14 cellular contexts compared by ENCODE assay signal in the genomic region with DNA sequence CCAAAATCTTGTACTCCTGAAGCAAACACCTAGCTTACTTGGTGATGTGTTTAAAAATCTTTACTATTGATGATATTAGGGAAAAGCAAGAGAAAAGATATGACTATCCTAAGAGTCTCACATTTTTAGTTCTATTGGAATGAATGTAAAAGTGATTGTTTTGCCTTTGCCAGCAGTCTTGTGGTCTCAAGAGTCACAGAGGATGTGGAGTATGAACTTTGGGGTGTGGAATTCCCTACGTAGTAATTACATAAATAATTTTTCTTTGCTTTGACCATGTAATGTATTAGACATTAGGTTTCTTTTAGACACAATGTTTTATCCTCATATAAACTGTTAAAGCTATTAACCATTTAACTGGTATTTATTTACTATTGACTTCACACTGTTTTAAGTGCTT.
"Had no signal": no experiment of that assay in that cellular context is flagged by ENCODE, and none has a peak within 500 bp of the region (broad histone marks: within the 10 kb centered on the region; RNA-seq: fewer than 3 reads in every experiment).

No MANE protein-coding gene starts in this region.

- H3K9me2 ChIP-seq: SK-N-SH had no signal

- H3K9me3 ChIP-seq: SK-N-SH had no signal

- H3K36me3 Mint-ChIP-seq: T-cell had no signal

- H3K4me2 ChIP-seq: SK-N-SH had no signal

- H3K27me3 Mint-ChIP-seq: T-cell had no signal

- ATAC-seq: T-cell had no signal

- DNase-seq: Karpas-422, KG1, MM.1S, NCI-H1092 treated with DMSO at 0.1 percent for 48 hours, NCI-H187, NCI-H2029, NCI-H2107, NCI-H2227 treated with DMSO at 0.1 percent for 48 hours, NCI-H524, RPMI8226, SHP77, SK-N-SH, SW 1271, T-cell had no signal

- H3K4me1 Mint-ChIP-seq: T-cell had no signal

- H3K4me3 Mint-ChIP-seq: T-cell had no signal

- H3K27ac Mint-ChIP-seq: T-cell had no signal

- H3K9ac ChIP-seq: SK-N-SH had no signal
